In the genomic region with DNA sequence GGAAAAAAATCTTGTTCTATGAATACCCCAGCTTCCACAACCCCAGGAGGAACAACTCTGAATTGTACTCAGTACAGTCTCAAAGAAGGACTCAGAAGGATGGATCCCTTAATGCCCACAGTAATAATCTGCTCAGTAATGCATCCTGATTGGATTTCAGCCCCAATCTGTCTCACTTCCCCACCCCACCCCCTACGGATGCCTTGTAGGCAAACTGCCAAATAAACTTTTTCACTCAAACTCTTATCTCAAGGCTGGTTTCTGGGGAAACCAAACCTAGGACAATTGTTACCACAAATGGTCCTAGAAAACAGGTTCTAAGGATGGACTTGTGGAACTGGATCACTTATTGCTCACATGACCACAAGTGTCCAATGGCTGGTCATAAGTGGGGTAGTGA, we compare ENCODE assay signal across 9 cellular contexts.
"Had no signal": no experiment of that assay in that cellular context is flagged by ENCODE, and none has a peak within 500 bp of the region (broad histone marks: within the 10 kb centered on the region; RNA-seq: fewer than 3 reads in every experiment).

No MANE protein-coding gene starts in this region.

- H3K27ac Mint-ChIP-seq: HFFc6 had no signal

- H3K9me3 Mint-ChIP-seq: HFFc6 had no signal

- H2AFZ ChIP-seq: GM23248 had no signal

- H3K27ac ChIP-seq: GM23248 had no signal

- H3K4me3 ChIP-seq: GM23248, HAP-1 had no signal

- H3K9ac ChIP-seq: GM23248 had no signal

- H3K9me3 ChIP-seq: HAP-1 had no signal

- H3K36me3 ChIP-seq: HAP-1 had no signal

- H3K4me3 Mint-ChIP-seq: HFFc6 had no signal

- FAIRE-seq: HTR-8/SVneo had no signal

- ATAC-seq: HCT116 had no signal

- DNase-seq: GM23248, GOT3, H7, HFFc6, IMR-90, KBM-7 had no signal
